ENCODE assay signal across 28 cellular contexts in the genomic region with DNA sequence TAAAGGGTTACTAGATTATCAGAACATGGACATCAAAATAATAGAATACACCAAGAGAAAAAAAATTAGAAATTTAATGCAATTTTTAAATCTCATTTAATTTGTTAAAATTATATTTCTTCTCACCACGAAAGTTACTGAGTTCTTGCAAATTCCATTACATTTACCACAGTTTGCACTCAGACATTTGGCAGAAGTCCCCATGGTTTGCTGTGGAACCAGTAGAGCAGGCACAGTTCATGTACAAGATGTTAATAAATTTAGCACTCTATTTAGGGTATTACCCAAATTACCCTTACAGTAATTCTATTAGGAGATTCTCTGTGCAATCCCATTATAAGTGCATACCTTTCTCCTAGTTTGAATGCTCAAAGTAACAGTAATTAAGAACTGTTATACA.
"Had no signal": no experiment of that assay in that cellular context is flagged by ENCODE, and none has a peak within 500 bp of the region (broad histone marks: within the 10 kb centered on the region; RNA-seq: fewer than 3 reads in every experiment).

No MANE protein-coding gene starts in this region.

- ATAC-seq: activated CD8-positive, alpha-beta T cell treated with anti-CD3 and anti-CD28 coated beads for 36 hours; activated T-cell treated with anti-CD3 and anti-CD28 coated beads, Interleukin-2, amount 50 U/mL, for 4 hours; activated T-helper 17 cell treated with anti-CD3 and anti-CD28 coated beads, Interleukin-2, amount 50 U/mL, for 72 hours; esophagus mucosa; T-helper 17 cell had no signal

- H3K9me3 Mint-ChIP-seq: activated CD8-positive, alpha-beta T cell treated with anti-CD3 and anti-CD28 coated beads for 36 hours; activated T-cell treated with anti-CD3 and anti-CD28 coated beads, Interleukin-2, amount 50 U/mL, for 4 hours; activated T-helper 17 cell treated with anti-CD3 and anti-CD28 coated beads, Interleukin-2, amount 50 U/mL, for 72 hours; central memory CD8-positive, alpha-beta T cell; T-helper 2 cell treated with Interferon-gamma antibody and Interleukin-4, amounts not matched to agents 5 μg/mL and 100 μg/mL, for 36 hours had no signal

- H3K4me3 Mint-ChIP-seq: activated CD8-positive, alpha-beta T cell treated with anti-CD3 and anti-CD28 coated beads for 36 hours; activated naive CD8-positive, alpha-beta T cell; activated T-cell treated with anti-CD3 and anti-CD28 coated beads, Interleukin-2, amount 50 U/mL, for 4 hours; activated T-helper 17 cell treated with anti-CD3 and anti-CD28 coated beads, Interleukin-2, amount 50 U/mL, for 72 hours; central memory CD8-positive, alpha-beta T cell; T-helper 17 cell; T-helper 2 cell treated with Interferon-gamma antibody and Interleukin-4, amounts not matched to agents 5 μg/mL and 100 μg/mL, for 36 hours had no signal

- H3K27me3 ChIP-seq: brain microvascular endothelial cell had no signal

- H3K36me3 ChIP-seq: brain microvascular endothelial cell had no signal

- H3K27ac ChIP-seq: brain microvascular endothelial cell had no signal

- DNase-seq: activated CD4-positive, alpha-beta T cell treated with anti-CD3 and anti-CD28 coated beads for 4 hours; activated CD4-positive, alpha-beta T cell treated with anti-CD3 and anti-CD28 coated beads, Interleukin-2, amount 50 U/mL, for 1 hour; activated CD4-positive, alpha-beta T cell treated with anti-CD3 and anti-CD28 coated beads, Interleukin-2, amount 50 U/mL, for 48 hours; activated CD4-positive, CD25-positive, alpha-beta regulatory T cell; activated CD4-positive, CD25-positive, alpha-beta regulatory T cell treated with anti-CD3 and anti-CD28 coated beads, Interleukin-2, amount 50 U/mL, for 72 hours; activated CD8-positive, alpha-beta memory T cell treated with anti-CD3 and anti-CD28 coated beads for 24 hours; activated CD8-positive, alpha-beta T cell treated with anti-CD3 and anti-CD28 coated beads for 36 hours; activated effector memory CD4-positive, alpha-beta T cell treated with Interleukin-2 at 50 U/mL for 16 hours; activated gamma-delta T cell treated with Interleukin-2 at 50 U/mL for 16 hours; activated naive CD4-positive, alpha-beta T cell treated with anti-CD3 and anti-CD28 coated beads, Interleukin-2, amount 50 U/mL, for 16 hours; activated naive CD4-positive, alpha-beta T cell treated with Interleukin-2 at 50 U/mL for 16 hours; activated T-cell treated with anti-CD3 and anti-CD28 coated beads, Interleukin-2, amount 50 U/mL, for 4 hours; amniotic stem cell; anterior cingulate cortex; brain microvascular endothelial cell; cortex of kidney; dermis blood vessel endothelial cell; effector CD8-positive, alpha-beta T cell; foreskin fibroblast; head of caudate nucleus; hippocampal formation; T-helper 17 cell; T1000 had no signal

- H3K36me3 Mint-ChIP-seq: activated naive CD8-positive, alpha-beta T cell had no signal

- H3K4me1 Mint-ChIP-seq: activated T-helper 17 cell treated with anti-CD3 and anti-CD28 coated beads, Interleukin-2, amount 50 U/mL, for 72 hours; central memory CD8-positive, alpha-beta T cell; T-helper 17 cell had no signal

- H3K27ac Mint-ChIP-seq: activated CD8-positive, alpha-beta T cell treated with anti-CD3 and anti-CD28 coated beads for 36 hours; activated naive CD8-positive, alpha-beta T cell; activated T-helper 17 cell treated with anti-CD3 and anti-CD28 coated beads, Interleukin-2, amount 50 U/mL, for 72 hours; T-helper 17 cell; T-helper 2 cell treated with Interferon-gamma antibody and Interleukin-4, amounts not matched to agents 5 μg/mL and 100 μg/mL, for 36 hours had no signal
